In genomic region chr21:26007911-26008579, GRCh38 we compare ENCODE assay signal across 8 cellular contexts.
DNase-seq lines count a peak whose midpoint lies in the region; TF ChIP-seq lines count a peak whose summit lies in the region.
"Had no signal": no experiment of that assay in that cellular context is flagged by ENCODE, and none has a peak within 500 bp of the region (broad histone marks: within the 10 kb centered on the region; RNA-seq: fewer than 3 reads in every experiment).

No MANE protein-coding gene starts in this region.

- H3K9me3 ChIP-seq in SK-N-MC (ENCODE audit: low read depth, low read length) = no peaks in the 10 kb centered on the region
- no peaks in the 10 kb centered on the region for H3K9me3 ChIP-seq in cardiac muscle cell (ENCODE audit: low read depth)
- no peaks in the 10 kb centered on the region for H3K9me3 ChIP-seq in suprapubic skin

- H3K27me3 ChIP-seq in cardiac muscle cell (no peaks in the 10 kb centered on the region), suprapubic skin (no peaks in the 10 kb centered on the region)

- intact Hi-C loops in posterior vena cava (cut with DNase I) = no loop called here

- no peak for TF ChIP-seq EP300 in suprapubic skin (IDR thresholded peaks at IDR 0.05)

- DNase-seq in NCI-H1436 (lab: John Stamatoyannopoulos, UW) (peak; percentile 66), SK-N-MC (ENCODE audit: low read depth, low spot score) (peak; percentile 57), cardiac muscle cell (ENCODE audit: low read depth in 1 of 2, low spot score in 1 of 2) (peak in 1 of 2 donors; percentile 32), suprapubic skin (ENCODE audit: low spot score in 2 of 2) (no peak), occipital lobe (lab: John Stamatoyannopoulos, UW) (no peak), dedifferentiated amniotic fluid mesenchymal stem cell (ENCODE audit: extremely low spot score) (no peak), posterior vena cava (ENCODE audit: low spot score) (no peak)
- DNase-seq: posterior cingulate gyrus had no signal

- H3K4me1 ChIP-seq in cardiac muscle cell (ENCODE audit: low read depth) = no peaks in the 10 kb centered on the region
- peaks cover 15% of the 10 kb centered on the region for H3K4me1 ChIP-seq in suprapubic skin

- peak overlapping the region; percentile 56 for H3K9ac ChIP-seq in SK-N-MC (ENCODE audit: insufficient read length)

- TF ChIP-seq POLR2A in suprapubic skin (IDR thresholded peaks at IDR 0.05) = no peak

- H3K4me3 ChIP-seq in SK-N-MC (peak overlapping the region; percentile 56), cardiac muscle cell (no peak overlapping the region), suprapubic skin (no peak overlapping the region)

- WGBS in suprapubic skin = 54% methylated on average over 8 of the region's 8 CpGs

- no peak for TF ChIP-seq CTCF in cardiac muscle cell (IDR thresholded peaks at IDR 0.05; ENCODE audit: low read depth, low read length)
- no peak for TF ChIP-seq CTCF in suprapubic skin (IDR thresholded peaks at IDR 0.05)

- H3K36me3 ChIP-seq in SK-N-MC (ENCODE audit: insufficient read depth, low read length) (peaks cover 19% of the 10 kb centered on the region), cardiac muscle cell (no peaks in the 10 kb centered on the region), suprapubic skin (no peaks in the 10 kb centered on the region)

- peak overlapping the region; percentile 90 for H3K27ac ChIP-seq in SK-N-MC
- peak overlapping the region; percentile 34 for H3K27ac ChIP-seq in cardiac muscle cell
- peak overlapping the region; percentile 41 for H3K27ac ChIP-seq in suprapubic skin

Comparison
In these comparisons a context has a peak if more than half of its experiments do, and no peak if none do; other contexts are left out.
1. DNase-seq: peak in NCI-H1436 (single experiment) and SK-N-MC (single experiment); none in suprapubic skin (0 of 2), occipital lobe (single experiment), dedifferentiated amniotic fluid mesenchymal stem cell (single experiment) and posterior vena cava (single experiment).
2. H3K27ac ChIP-seq: peak in every context shown above with its lines; median percentile 90 in SK-N-MC; 41 in suprapubic skin; 34 in cardiac muscle cell.